Comparison of ENCODE assay signal across 27 cellular contexts in the genomic region with DNA sequence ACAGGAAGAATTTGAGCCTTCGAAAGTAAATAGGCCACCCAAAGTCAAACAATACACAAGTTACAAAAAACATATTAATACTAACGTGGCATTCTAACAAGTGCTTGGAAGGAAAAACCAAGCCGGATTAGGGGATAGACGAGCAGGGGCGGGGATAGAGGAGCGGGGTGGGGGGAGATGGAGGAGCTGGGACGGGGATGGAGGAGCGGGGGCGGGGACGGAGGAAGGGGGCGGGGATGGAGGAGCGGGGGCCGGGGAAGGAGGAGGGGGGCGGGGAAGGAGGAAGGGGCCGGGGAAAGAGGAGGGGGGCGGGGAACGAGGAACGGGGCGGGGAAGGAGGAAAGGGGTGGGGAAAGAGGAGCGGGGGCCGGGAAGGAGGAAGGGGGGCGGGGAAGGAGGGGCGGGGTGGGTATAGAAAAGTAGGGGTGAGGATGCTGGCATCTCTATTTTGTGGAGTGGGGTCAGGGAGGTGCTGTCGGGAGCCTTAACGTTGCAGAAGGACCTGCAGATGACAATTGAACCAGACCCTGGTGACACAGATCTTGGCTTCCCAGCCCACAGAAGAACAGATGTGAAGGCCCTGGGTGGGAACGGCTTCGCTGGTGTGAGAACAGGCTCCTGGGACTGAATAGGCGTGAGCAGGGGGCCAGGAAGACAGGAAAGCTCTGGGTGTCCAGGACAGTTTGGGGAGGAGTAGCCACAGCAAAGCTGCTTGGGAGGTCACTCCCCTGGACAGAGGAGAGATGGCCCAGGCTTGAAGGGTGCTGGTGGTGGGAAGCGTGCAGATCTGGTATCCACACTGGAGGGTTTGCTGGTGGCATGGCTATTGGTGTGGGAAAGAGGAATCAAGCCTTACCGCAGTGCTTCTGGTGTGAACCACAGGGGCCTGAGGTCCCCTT.
"Had no signal": no experiment of that assay in that cellular context is flagged by ENCODE, and none has a peak within 500 bp of the region (broad histone marks: within the 10 kb centered on the region; RNA-seq: fewer than 3 reads in every experiment).

No MANE protein-coding gene starts in this region.

- H3K27ac ChIP-seq: colonic mucosa, dorsolateral prefrontal cortex, epithelial cell of prostate, gastroesophageal sphincter, left ventricle myocardium inferior, ovary, prostate gland, stomach, suprapubic skin, tibial nerve, uterus, WERI-Rb-1 had no signal

- H3K27ac Mint-ChIP-seq: activated naive CD8-positive, alpha-beta T cell; activated T-helper 2 cell treated with anti-CD3 and anti-CD28 coated beads, Interferon-gamma antibody, Interleukin-2, Interleukin-4, amounts not matched to agents 10 μg/mL and 5 μg/mL and 100 μg/mL, durations not matched to agents 14 hours and 24 hours and 36 hours; mesothelial cell of epicardium; naive thymus-derived CD8-positive, alpha-beta T cell; T-cell; T-helper 2 cell treated with Interferon-gamma antibody and Interleukin-4, amounts not matched to agents 5 μg/mL and 100 μg/mL, for 36 hours had no signal

- H3K4me3 ChIP-seq: colonic mucosa, dorsolateral prefrontal cortex, gastroesophageal sphincter, left ventricle myocardium inferior, ovary, prostate gland, stomach, suprapubic skin, tibial nerve, uterus had no signal

- DNase-seq: activated CD4-positive, alpha-beta T cell treated with anti-CD3 and anti-CD28 coated beads for 1 hour; activated CD4-positive, alpha-beta T cell treated with anti-CD3 and anti-CD28 coated beads, Interleukin-2, amount 50 U/mL, for 1 hour; activated CD8-positive, alpha-beta memory T cell treated with anti-CD3 and anti-CD28 coated beads, Interleukin-2, amount 50 U/mL, for 4 hours; activated naive CD4-positive, alpha-beta T cell; activated T-cell treated with anti-CD3 and anti-CD28 coated beads, Interleukin-2, amount 50 U/mL, for 4 hours; colonic mucosa; dorsolateral prefrontal cortex; head of caudate nucleus; hypothalamus; left ventricle myocardium inferior; naive thymus-derived CD8-positive, alpha-beta T cell; ovary; stimulated activated CD4-positive, alpha-beta T cell treated with anti-CD3 and anti-CD28 coated beads, Interleukin-12 subunit alpha, Interleukin-12 subunit beta, amount 100 ng/mL, for 4 hours; stimulated activated CD4-positive, alpha-beta T cell treated with anti-CD3 and anti-CD28 coated beads, Interleukin-4, amount 100 ng/mL, for 4 hours; stomach; T-cell; uterus; WERI-Rb-1 had no signal

- H3K4me3 Mint-ChIP-seq: activated naive CD8-positive, alpha-beta T cell; activated T-cell treated with anti-CD3 and anti-CD28 coated beads, Interleukin-2, amount 50 U/mL, for 4 hours; mesothelial cell of epicardium; naive thymus-derived CD8-positive, alpha-beta T cell; T-cell; T-helper 2 cell treated with Interferon-gamma antibody and Interleukin-4, amounts not matched to agents 5 μg/mL and 100 μg/mL, for 36 hours had no signal

- H3K4me1 ChIP-seq: colonic mucosa, gastroesophageal sphincter, prostate gland, stomach, suprapubic skin, tibial nerve, uterus had no signal

- ATAC-seq: activated T-cell treated with anti-CD3 and anti-CD28 coated beads, Interleukin-2, amount 50 U/mL, for 4 hours; gastroesophageal sphincter; naive thymus-derived CD8-positive, alpha-beta T cell; T-cell had no signal

- H3K9me3 ChIP-seq: colonic mucosa, gastroesophageal sphincter, left ventricle myocardium inferior, ovary, prostate gland, stomach, suprapubic skin, tibial nerve, uterus had no signal

- H3K27me3 ChIP-seq: colonic mucosa, dorsolateral prefrontal cortex, ovary, tibial nerve, uterus had no signal

- H3K36me3 Mint-ChIP-seq: activated naive CD8-positive, alpha-beta T cell; mesothelial cell of epicardium; naive thymus-derived CD8-positive, alpha-beta T cell; T-cell had no signal

- H3K9me3 Mint-ChIP-seq: activated T-cell treated with anti-CD3 and anti-CD28 coated beads, Interleukin-2, amount 50 U/mL, for 4 hours; activated T-helper 2 cell treated with anti-CD3 and anti-CD28 coated beads, Interferon-gamma antibody, Interleukin-2, Interleukin-4, amounts not matched to agents 10 μg/mL and 5 μg/mL and 100 μg/mL, durations not matched to agents 14 hours and 24 hours and 36 hours; T-cell; T-helper 2 cell treated with Interferon-gamma antibody and Interleukin-4, amounts not matched to agents 5 μg/mL and 100 μg/mL, for 36 hours had no signal

- H3K36me3 ChIP-seq: colonic mucosa, gastroesophageal sphincter, left ventricle myocardium inferior, ovary, prostate gland, stomach, suprapubic skin, tibial nerve, uterus had no signal

- H3K4me1 Mint-ChIP-seq: mesothelial cell of epicardium; naive thymus-derived CD8-positive, alpha-beta T cell; T-cell had no signal
